ENCODE assay signal across 9 cellular contexts in genomic region chr16:4393243-4393606, GRCh38. TPM values are rescaled to one million over a fixed set of nuclear protein-coding genes. Genes with fewer than 3 reads are reported as not detected.
DNase-seq lines count a peak whose midpoint lies in the region; ATAC-seq and TF ChIP-seq lines count a peak whose summit lies in the region.
"Had no signal": no experiment of that assay in that cellular context is flagged by ENCODE, and none has a peak within 500 bp of the region (broad histone marks: within the 10 kb centered on the region; RNA-seq: fewer than 3 reads in every experiment).

No MANE protein-coding gene starts in this region.

- H2AFZ ChIP-seq in GM23248, result 0 out of 2 replicates have a peak overlapping the region, but pooled peaks have one; percentile 47

- H3K27ac ChIP-seq in GM23248 (peak overlapping the region; percentile 79), brain microvascular endothelial cell (peak overlapping the region; percentile 18)

- DNase-seq in GM23248 (peak; percentile 82), brain microvascular endothelial cell (no peak), dermis blood vessel endothelial cell (no peak)
- no peak for DNase-seq in stimulated activated effector memory CD8-positive, alpha-beta T cell treated with anti-CD3 and anti-CD28 coated beads, Interleukin-12 subunit alpha, Interleukin-12 subunit beta, amount 100 ng/mL, for 72 hours (ENCODE audit: low spot score in 2 of 2)
- DNase-seq in NK-92 treated with Interleukin-12 subunit alpha and Interleukin-12 subunit beta, amount 100 ng/mL, for 24 hours (lab: John Stamatoyannopoulos, UW), result no peak
- DNase-seq: activated naive CD4-positive, alpha-beta T cell treated with anti-CD3 and anti-CD28 coated beads for 36 hours had no signal

- no peak for TF ChIP-seq CTCF in brain microvascular endothelial cell (IDR thresholded peaks at IDR 0.05; ENCODE audit: low read depth, low read length, missing control alignments)

- H3K9ac ChIP-seq in GM23248 (peak overlapping the region; percentile 65), iPS-15b (ENCODE audit: low read depth, low read length) (peak overlapping the region; percentile 65)

- 33 to 41% methylated on average over 6 of the region's 6 CpGs for WGBS in GM23248 (ENCODE audit: low coverage in 1 of 2, low lambda C conversion rate in 2 of 2, missing lambda C conversion rate in 2 of 2), 2 experiments

- peaks cover 24% of the 10 kb centered on the region for H3K4me1 ChIP-seq in GM23248 (ENCODE audit: insufficient read depth)
- peaks cover 23% of the 10 kb centered on the region for H3K4me1 ChIP-seq in iPS-15b (ENCODE audit: control insufficient read depth, insufficient read depth, low read length)

- no peaks in the 10 kb centered on the region for H3K9me2 ChIP-seq in GM23248 (ENCODE audit: insufficient read depth)

- peaks cover 6% of the 10 kb centered on the region for H3K4me1 Mint-ChIP-seq in stimulated activated effector memory CD8-positive, alpha-beta T cell treated with anti-CD3 and anti-CD28 coated beads, Interleukin-12 subunit alpha, Interleukin-12 subunit beta, amount 100 ng/mL, for 72 hours

- in situ Hi-C loops in GM23248 (cut with MboI) (no loop called here), brain microvascular endothelial cell (cut with HindIII; ENCODE audit: low pct_ligation_motif_present, low sequenced_read_pairs) (no loop called here)

- H3K4me3 Mint-ChIP-seq in stimulated activated effector memory CD8-positive, alpha-beta T cell treated with anti-CD3 and anti-CD28 coated beads, Interleukin-12 subunit alpha, Interleukin-12 subunit beta, amount 100 ng/mL, for 72 hours, result no peak overlapping the region
- H3K4me3 Mint-ChIP-seq: activated naive CD4-positive, alpha-beta T cell treated with anti-CD3 and anti-CD28 coated beads for 36 hours had no signal

- H3K9me3 Mint-ChIP-seq in stimulated activated effector memory CD8-positive, alpha-beta T cell treated with anti-CD3 and anti-CD28 coated beads, Interleukin-12 subunit alpha, Interleukin-12 subunit beta, amount 100 ng/mL, for 72 hours, result no peaks in the 10 kb centered on the region
- H3K9me3 Mint-ChIP-seq: activated naive CD4-positive, alpha-beta T cell treated with anti-CD3 and anti-CD28 coated beads for 36 hours had no signal

- H4K20me1 ChIP-seq in GM23248 (ENCODE audit: insufficient read depth), result no peaks in the 10 kb centered on the region

- H3K36me3 Mint-ChIP-seq in stimulated activated effector memory CD8-positive, alpha-beta T cell treated with anti-CD3 and anti-CD28 coated beads, Interleukin-12 subunit alpha, Interleukin-12 subunit beta, amount 100 ng/mL, for 72 hours, result peaks cover 74% of the 10 kb centered on the region

- ATAC-seq in stimulated activated effector memory CD8-positive, alpha-beta T cell treated with anti-CD3 and anti-CD28 coated beads, Interleukin-12 subunit alpha, Interleukin-12 subunit beta, amount 100 ng/mL, for 72 hours, result no peak
- ATAC-seq in HG02678 (IDR thresholded peaks at IDR 0.05; ENCODE audit: unreplicated experiment) (no peak), GM18873 (IDR thresholded peaks at IDR 0.05; ENCODE audit: low FRiP score, unreplicated experiment) (no peak)

- H3K79me2 ChIP-seq in GM23248 (ENCODE audit: insufficient read depth), result no peaks in the 10 kb centered on the region

- H3K36me3 ChIP-seq in GM23248 (ENCODE audit: low read depth), result peaks cover 3% of the 10 kb centered on the region; the same call in 1 of the 2 replicates
- peaks cover 4% of the 10 kb centered on the region for H3K36me3 ChIP-seq in brain microvascular endothelial cell (replicated peaks)
- peaks cover 12% of the 10 kb centered on the region for H3K36me3 ChIP-seq in iPS-15b (ENCODE audit: control insufficient read depth, insufficient read depth, low read length)

- H3K4me3 ChIP-seq in GM23248 (peak overlapping the region; percentile 18; the same call in 1 of the 2 replicates), brain microvascular endothelial cell (ENCODE audit: low read depth, low read length) (no peak overlapping the region), iPS-15b (ENCODE audit: low read depth, low read length) (no peak overlapping the region)

- H3K27ac Mint-ChIP-seq in stimulated activated effector memory CD8-positive, alpha-beta T cell treated with anti-CD3 and anti-CD28 coated beads, Interleukin-12 subunit alpha, Interleukin-12 subunit beta, amount 100 ng/mL, for 72 hours, result peak overlapping the region; percentile 40
- H3K27ac Mint-ChIP-seq: activated naive CD4-positive, alpha-beta T cell treated with anti-CD3 and anti-CD28 coated beads for 36 hours had no signal

- peak overlapping the region; percentile 72 for H3K4me2 ChIP-seq in GM23248 (ENCODE audit: unreplicated experiment)

- no peaks in the 10 kb centered on the region for H3K27me3 ChIP-seq in GM23248 (replicated peaks; ENCODE audit: insufficient read depth)
- no peaks in the 10 kb centered on the region for H3K27me3 ChIP-seq in brain microvascular endothelial cell (replicated peaks)
- H3K27me3 ChIP-seq in iPS-15b (ENCODE audit: control insufficient read depth, insufficient read depth, low read length), result no peaks in the 10 kb centered on the region

- peaks cover 12% of the 10 kb centered on the region for H3F3A ChIP-seq in GM23248 (ENCODE audit: insufficient read depth)

- no peaks in the 10 kb centered on the region for H3K9me3 ChIP-seq in GM23248 (ENCODE audit: low read depth)
- no peaks in the 10 kb centered on the region for H3K9me3 ChIP-seq in iPS-15b (ENCODE audit: control insufficient read depth, insufficient read depth, low read length)

RNA-seq across cellular contexts. Expression of gene VASN, which starts 21.6 kb away (rescaled TPM):
- total RNA-seq in GM23248 (2014; rRNA removed; shearing (Covaris generic)), result 223 and 234 TPM in 2 replicates
- polyA plus RNA-seq in GM23248 (2016; fragmentation: Nextera tagmentation; extraction: Ambion mirVana), result 160 and 169 TPM in 2 replicates
- 1.9 and 2.2 TPM in 2 replicates for total RNA-seq in dermis blood vessel endothelial cell
- total RNA-seq: activated naive CD4-positive, alpha-beta T cell treated with anti-CD3 and anti-CD28 coated beads for 36 hours had no signal

RNA-seq across cellular contexts. Expression of gene CORO7, which starts 23.2 kb away (rescaled TPM):
- total RNA-seq in GM23248 (2014; rRNA removed; shearing (Covaris generic)), result 13.2 and 27.7 TPM in 2 replicates
- polyA plus RNA-seq in GM23248 (2016; fragmentation: Nextera tagmentation; extraction: Ambion mirVana), result 5.9 and 7.3 TPM in 2 replicates
- 44.9 and 58.0 TPM in 2 replicates for total RNA-seq in dermis blood vessel endothelial cell

RNA-seq across cellular contexts. Expression of gene DNAJA3, which starts 32.4 kb away (rescaled TPM):
- 43.9 and 47.2 TPM in 2 replicates for total RNA-seq in GM23248 (2014; rRNA removed; shearing (Covaris generic))
- polyA plus RNA-seq in GM23248 (2016; fragmentation: Nextera tagmentation; extraction: Ambion mirVana), result 50.9 and 51.0 TPM in 2 replicates
- 41.0 and 58.9 TPM in 2 replicates for total RNA-seq in dermis blood vessel endothelial cell

RNA-seq across cellular contexts. Expression of gene PAM16, which starts 42.1 kb away (rescaled TPM):
- 20.4 and 33.0 TPM in 2 replicates for total RNA-seq in GM23248 (2014; rRNA removed; shearing (Covaris generic))
- 74.5 and 78.9 TPM in 2 replicates for polyA plus RNA-seq in GM23248 (2016; fragmentation: Nextera tagmentation; extraction: Ambion mirVana)
- total RNA-seq in dermis blood vessel endothelial cell, result 11.6 and 15.5 TPM in 2 replicates

Comparison
In these comparisons a context has a peak if more than half of its experiments do, and no peak if none do; other contexts are left out.
1. RNA of gene VASN, which starts 21.6 kb away (total RNA-seq): 223 to 234 TPM in GM23248; 1.9 to 2.2 TPM in dermis blood vessel endothelial cell; every median in the first group is over 10 times any median in the second.